Comparison of ENCODE assay signal across 8 cellular contexts in genomic region chr4:183407128-183407585, GRCh38. TPM values are rescaled to one million over a fixed set of nuclear protein-coding genes. Genes with fewer than 3 reads are reported as not detected.
DNase-seq lines count a peak whose midpoint lies in the region; ATAC-seq and TF ChIP-seq lines count a peak whose summit lies in the region.

No MANE protein-coding gene starts in this region.

- peak overlapping the region; percentile 65 for H3K27ac ChIP-seq in colonic mucosa

- ATAC-seq in GM19043 (IDR thresholded peaks at IDR 0.05; ENCODE audit: low read depth, unreplicated experiment) (peak; percentile 80), HG03342 (IDR thresholded peaks at IDR 0.05; ENCODE audit: unreplicated experiment) (peak; percentile 90), left lobe of liver (peak; percentile 98)

- H3K9me3 ChIP-seq in colonic mucosa: no peaks in the 10 kb centered on the region

- peak overlapping the region; percentile 28 to 67 for H3K9ac ChIP-seq in colonic mucosa (ENCODE audit: low read depth in 2 of 2, low read length in 2 of 2)

- H3K4me3 ChIP-seq in colonic mucosa: peak overlapping the region; percentile 45

- peak; percentile 99 for TF ChIP-seq CTCF in colonic mucosa (IDR thresholded peaks at IDR 0.05)

- H3K27me3 ChIP-seq in colonic mucosa: no peaks in the 10 kb centered on the region

- peak; percentile 68 to 72 for DNase-seq in AML-193 (lab: John Stamatoyannopoulos, UW)
- peak; percentile 46 for DNase-seq in NCI-H510A (lab: John Stamatoyannopoulos, UW)
- DNase-seq in activated CD4-positive, alpha-beta T cell treated with anti-CD3 and anti-CD28 coated beads for 4 hours: peak; percentile 83 to 92
- DNase-seq in colonic mucosa: peak; percentile 91
- DNase-seq in left lobe of liver (ENCODE audit: low spot score): peak; percentile 77
- DNase-seq in stimulated activated CD4-positive, alpha-beta T cell treated with anti-CD3 and anti-CD28 coated beads, Interleukin-2, amount 100 ng/mL, for 48 hours: peak; percentile 95 to 98

- H3K4me1 ChIP-seq in colonic mucosa: no peaks in the 10 kb centered on the region

- H3K36me3 ChIP-seq in colonic mucosa: no peaks in the 10 kb centered on the region

- intact Hi-C loops in colonic mucosa (cut with DNase I): loop anchor here (10.0 kb wide), 2 partner anchors 142 to 332 kb away; no protein-coding TSS in a partner anchor

RNA-seq across cellular contexts. Expression of gene CDKN2AIP, which starts 37.3 kb away (rescaled TPM):
- total RNA-seq in colonic mucosa (10 to 100 TPM; 17.5 to 23.5 TPM), left lobe of liver (6.8 TPM)

Comparison
In these comparisons a context has a peak if more than half of its experiments do, and no peak if none do; other contexts are left out.
1. Peak in every context shown above with its lines: DNase-seq, ATAC-seq, H3K4me3 ChIP-seq and H3K27ac ChIP-seq.
2. DNase-seq: peak in every context shown above with its lines; median percentile 96 in stimulated activated CD4-positive, alpha-beta T cell treated with anti-CD3 and anti-CD28 coated beads, Interleukin-2, amount 100 ng/mL, for 48 hours; 91 in colonic mucosa; 88 in activated CD4-positive, alpha-beta T cell treated with anti-CD3 and anti-CD28 coated beads for 4 hours; 77 in left lobe of liver; 70 in AML-193; 46 in NCI-H510A.